36 cellular contexts compared by ENCODE assay signal in the genomic region with DNA sequence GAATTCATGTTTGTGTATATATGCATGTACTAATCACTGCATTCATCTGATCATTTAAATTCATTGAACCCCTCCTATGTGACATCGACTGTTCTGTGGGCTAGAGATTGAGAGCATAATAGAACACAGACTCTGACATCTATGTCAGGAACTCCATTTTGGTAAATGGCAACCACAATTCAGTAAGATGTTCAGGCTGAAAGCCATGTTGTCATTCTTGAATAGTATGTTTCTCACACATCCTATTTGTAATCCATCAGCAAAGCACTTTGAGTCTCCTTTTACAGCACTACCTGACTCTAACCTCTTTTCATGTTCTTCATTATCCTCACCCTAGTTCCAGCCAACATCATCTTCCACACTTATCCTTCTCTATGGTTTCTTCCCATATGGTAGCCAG.
A peak's percentile ranks its signal among the peaks of the same experiment; 100 is the strongest.
DNase-seq lines count a peak whose midpoint lies in the region; ATAC-seq, FAIRE-seq and TF ChIP-seq lines count a peak whose summit lies in the region.
"Had no signal": no experiment of that assay in that cellular context is flagged by ENCODE, and none has a peak within 500 bp of the region (broad histone marks: within the 10 kb centered on the region; RNA-seq: fewer than 3 reads in every experiment).

No MANE protein-coding gene starts in this region.

- H4K5ac ChIP-seq in mesendoderm (ENCODE audit: low read length) = no peak overlapping the region

- H2AK5ac ChIP-seq in mesendoderm (ENCODE audit: low read length) = peak overlapping the region; percentile 59

- H3K36me3 ChIP-seq in bronchial epithelial cell (ENCODE audit: control insufficient read depth, insufficient read depth, low read length) (no peaks in the 10 kb centered on the region), mesendoderm (ENCODE audit: control insufficient read depth, insufficient read depth, low read length) (no peaks in the 10 kb centered on the region), neural cell (ENCODE audit: insufficient read depth, low read length) (no peaks in the 10 kb centered on the region)
- H3K36me3 ChIP-seq: BE2C; BLaER1; BLaER1 treated with 17β-estradiol and CSF1 and Interleukin-3, amounts not matched to agents 10 nM and 100 nM had no signal

- no peaks in the 10 kb centered on the region for H3K9me2 ChIP-seq in neural cell (ENCODE audit: insufficient read depth, low read length)

- no peaks in the 10 kb centered on the region for H3K9me3 ChIP-seq in neural cell (ENCODE audit: low read length)
- H3K9me3 ChIP-seq: A549, BE2C, BLaER1, Caco-2 had no signal

- FAIRE-seq in D721Med (lab: Jason Lieb, UNC) (peak; percentile 77), bronchial epithelial cell (lab: Jason Lieb, UNC) (peak; percentile 58)
- FAIRE-seq: A204.1, A549 had no signal

- H3K27ac Mint-ChIP-seq in natural killer cell = no peak overlapping the region
- H3K27ac Mint-ChIP-seq: B cell; CD14-positive monocyte; CD4-positive, alpha-beta memory T cell; CD4-positive, alpha-beta T cell; CD4-positive, CD25-positive, alpha-beta regulatory T cell; CD8-positive, alpha-beta memory T cell; CD8-positive, alpha-beta T cell had no signal

- no CpG with 5 or more reads among the region's 1 CpG for WGBS in mesendoderm (ENCODE audit: extremely low coverage, insufficient coverage, low lambda C conversion rate)

- no peak overlapping the region for H3K4ac ChIP-seq in mesendoderm (ENCODE audit: low read depth, low read length)

- H3K27ac ChIP-seq in mesendoderm (ENCODE audit: low read depth, low read length) (no peak overlapping the region), neural cell (ENCODE audit: low read length) (no peak overlapping the region)
- H3K27ac ChIP-seq: 22Rv1; A549; BLaER1; BLaER1 treated with 17β-estradiol and CSF1 and Interleukin-3, amounts not matched to agents 10 nM and 100 nM; C4-2B had no signal

- H3K27me3 ChIP-seq in bronchial epithelial cell (ENCODE audit: control insufficient read depth, insufficient read depth, low read length) (no peaks in the 10 kb centered on the region), mesendoderm (ENCODE audit: insufficient read depth, low read length, poor library complexity) (no peaks in the 10 kb centered on the region), neural cell (ENCODE audit: insufficient read depth, low read depth, low read length) (no peaks in the 10 kb centered on the region)
- H3K27me3 ChIP-seq: BE2C; BLaER1; BLaER1 treated with 17β-estradiol and CSF1 and Interleukin-3, amounts not matched to agents 10 nM and 100 nM had no signal

- H3K9ac ChIP-seq in mesendoderm (ENCODE audit: low read length) (no peak overlapping the region), neural cell (ENCODE audit: low read length) (no peak overlapping the region)
- H3K9ac ChIP-seq: BLaER1; BLaER1 treated with 17β-estradiol and CSF1 and Interleukin-3, amounts not matched to agents 10 nM and 100 nM had no signal

- H3K79me1 ChIP-seq in mesendoderm (ENCODE audit: low read length) = no peaks in the 10 kb centered on the region

- no peak for TF ChIP-seq RAD21 in neural cell (conservative IDR thresholded peaks at IDR 0.05)

- no peak for ATAC-seq in GM21717 (IDR thresholded peaks at IDR 0.05; ENCODE audit: unreplicated experiment)
- ATAC-seq in natural killer cell = no peak
- ATAC-seq: A549; CD8-positive, alpha-beta T cell had no signal

- no peaks in the 10 kb centered on the region for H4K20me1 ChIP-seq in neural cell (ENCODE audit: insufficient read depth)
- H4K20me1 ChIP-seq: BLaER1; BLaER1 treated with 17β-estradiol and CSF1 and Interleukin-3, amounts not matched to agents 10 nM and 100 nM had no signal

- no peak overlapping the region for H4K8ac ChIP-seq in mesendoderm (ENCODE audit: low read depth, low read length)

- H3K4me3 Mint-ChIP-seq in natural killer cell = no peak overlapping the region
- H3K4me3 Mint-ChIP-seq: B cell; CD14-positive monocyte; CD4-positive, alpha-beta memory T cell; CD4-positive, alpha-beta T cell; CD4-positive, CD25-positive, alpha-beta regulatory T cell; CD8-positive, alpha-beta memory T cell; CD8-positive, alpha-beta T cell had no signal

- H2BK5ac ChIP-seq in mesendoderm (ENCODE audit: low read length) = no peak overlapping the region

- no peak for DNase-seq in D721Med (ENCODE audit: insufficient read length, low spot score)
- no peak for DNase-seq in bronchial epithelial cell (ENCODE audit: low read depth)
- DNase-seq in mesendoderm = no peak
- no peak for DNase-seq in SKM-1 treated with dmso at 0.1 percent for 144 hours (lab: John Stamatoyannopoulos, UW; ENCODE audit: unreplicated experiment)
- DNase-seq in natural killer cell = no peak
- DNase-seq in dedifferentiated amniotic fluid mesenchymal stem cell (ENCODE audit: extremely low spot score) = no peak
- DNase-seq: 8988T; ACHN; AML-193; BE2C; C1 segment of cervical spinal cord; Caco-2; Calu3; CD4-positive, alpha-beta memory T cell; CD4-positive, alpha-beta T cell; CD4-positive, CD25-positive, alpha-beta regulatory T cell; CD8-positive, alpha-beta memory T cell; CD8-positive, alpha-beta T cell; COR-L47; DMS 273 treated with DMSO at 0.1 percent for 48 hours; DMS153; DMS53; DMS79; DMS79 treated with DMSO at 0.1 percent for 48 hours; DND-41; EL had no signal

- peak; percentile 81 for TF ChIP-seq EP300 in neural cell (conservative IDR thresholded peaks at IDR 0.05; ENCODE audit: poor library complexity, severe bottlenecking)

- TF ChIP-seq CTCF in D721Med (IDR thresholded peaks at IDR 0.05; ENCODE audit: insufficient read depth, missing control alignments) (no peak), bronchial epithelial cell (IDR thresholded peaks at IDR 0.05; ENCODE audit: insufficient read depth, low read length, severe bottlenecking) (no peak), neural cell (IDR thresholded peaks at IDR 0.05; ENCODE audit: poor library complexity, severe bottlenecking) (no peak), natural killer cell (IDR thresholded peaks at IDR 0.05) (no peak)

- intact Hi-C loops in natural killer cell (cut with micrococcal nuclease) = loop anchor here (10.0 kb wide), 1 partner anchor 63 kb away; no protein-coding TSS in a partner anchor

- H3K9me3 Mint-ChIP-seq in natural killer cell = peaks cover 0 to 3% of the 10 kb centered on the region in 2 donors
- H3K9me3 Mint-ChIP-seq: CD4-positive, alpha-beta T cell; CD8-positive, alpha-beta T cell had no signal

- H2AFZ ChIP-seq in neural cell (ENCODE audit: low read depth, low read length) = no peak overlapping the region

- H3K4me1 ChIP-seq in mesendoderm (ENCODE audit: control insufficient read depth, low read depth, low read length) = peaks cover 7% of the 10 kb centered on the region
- H3K4me1 ChIP-seq: BE2C; BLaER1; BLaER1 treated with 17β-estradiol and CSF1 and Interleukin-3, amounts not matched to agents 10 nM and 100 nM; Caco-2 had no signal

- peak overlapping the region; percentile 41 for H2BK15ac ChIP-seq in mesendoderm (replicated peaks; ENCODE audit: low read depth)

- no peaks in the 10 kb centered on the region for H3F3A ChIP-seq in neural cell (ENCODE audit: insufficient read depth, low read length, poor library complexity, severe bottlenecking)

- no peak overlapping the region for H3K23ac ChIP-seq in mesendoderm (ENCODE audit: low read length)

- H2BK120ac ChIP-seq in mesendoderm (ENCODE audit: low read depth, low read length) = no peak overlapping the region

- no peak overlapping the region for H3K4me2 ChIP-seq in mesendoderm (ENCODE audit: low read length)
- no peak overlapping the region for H3K4me2 ChIP-seq in neural cell (ENCODE audit: low read length)
- H3K4me2 ChIP-seq: A549; BLaER1; BLaER1 treated with 17β-estradiol and CSF1 and Interleukin-3, amounts not matched to agents 10 nM and 100 nM had no signal

- no peaks in the 10 kb centered on the region for H3K79me2 ChIP-seq in mesendoderm (ENCODE audit: control insufficient read depth, insufficient read depth, low read length)
- no peaks in the 10 kb centered on the region for H3K79me2 ChIP-seq in neural cell (replicated peaks; ENCODE audit: insufficient read depth, low read length)

- H3K18ac ChIP-seq in mesendoderm (ENCODE audit: low read length) = no peak overlapping the region

- H3K4me1 Mint-ChIP-seq in natural killer cell = no peaks in the 10 kb centered on the region
- H3K4me1 Mint-ChIP-seq: B cell; CD14-positive monocyte; CD4-positive, alpha-beta memory T cell; CD4-positive, CD25-positive, alpha-beta regulatory T cell; CD8-positive, alpha-beta memory T cell had no signal

- peaks cover 12 to 32% of the 10 kb centered on the region in 2 donors for H3K27me3 Mint-ChIP-seq in natural killer cell (ENCODE audit: low read depth in 2 of 2)

- H3K4me3 ChIP-seq in bronchial epithelial cell (ENCODE audit: low read depth, low read length) = no peak overlapping the region
- no peak overlapping the region for H3K4me3 ChIP-seq in mesendoderm (ENCODE audit: low read length)
- H3K4me3 ChIP-seq in neural cell (ENCODE audit: low read length) = no peak overlapping the region
- H3K4me3 ChIP-seq: A549; BLaER1; BLaER1 treated with 17β-estradiol and CSF1 and Interleukin-3, amounts not matched to agents 10 nM and 100 nM had no signal

- peak overlapping the region; percentile 9 for H3K56ac ChIP-seq in mesendoderm (ENCODE audit: low read length)

- H3K36me3 Mint-ChIP-seq in natural killer cell = no peaks in the 10 kb centered on the region
- H3K36me3 Mint-ChIP-seq: CD14-positive monocyte; CD4-positive, alpha-beta memory T cell; CD4-positive, CD25-positive, alpha-beta regulatory T cell; CD8-positive, alpha-beta memory T cell; CD8-positive, alpha-beta T cell had no signal
